In genomic region chr1:27778022-27778421, GRCh38 we compare ENCODE assay signal across 1 cellular context.
A peak's percentile ranks its signal among the peaks of the same experiment; 100 is the strongest.
TF ChIP-seq lines count a peak whose summit lies in the region.

No MANE protein-coding gene starts in this region.

TF ChIP-seq in endothelial cell of umbilical vein, 7 proteins besides CTCF, POLR2A, EP300 and RAD21 (continued from another document):
- peak; percentile 11 for TF ChIP-seq POLR2AphosphoS5 (IDR thresholded peaks at IDR 0.05; ENCODE audit: insufficient read depth, low read depth, low read length)
